14 cellular contexts compared by ENCODE assay signal in genomic region chr3:124599779-124600693, GRCh38.
DNase-seq lines count a peak whose midpoint lies in the region; ATAC-seq and TF ChIP-seq lines count a peak whose summit lies in the region.
"Had no signal": no experiment of that assay in that cellular context is flagged by ENCODE, and none has a peak within 500 bp of the region (broad histone marks: within the 10 kb centered on the region; RNA-seq: fewer than 3 reads in every experiment).

No MANE protein-coding gene starts in this region.

- H3K4me1 ChIP-seq in smooth muscle cell (ENCODE audit: low read depth): no peaks in the 10 kb centered on the region

- H3K9me3 ChIP-seq in smooth muscle cell (replicated peaks; ENCODE audit: low read depth): no peaks in the 10 kb centered on the region

- no peaks in the 10 kb centered on the region for H3K9me3 Mint-ChIP-seq in HFFc6
- H3K9me3 Mint-ChIP-seq: CD4-positive, CD25-positive, alpha-beta regulatory T cell; natural killer cell treated with Interleukin-12 subunit alpha and Interleukin-12 subunit beta and Interleukin-15 and Interleukin-18, amount 100 ng/mL, for 72 hours had no signal

- no peak overlapping the region for H3K4me3 Mint-ChIP-seq in HFFc6
- H3K4me3 Mint-ChIP-seq: CD4-positive, CD25-positive, alpha-beta regulatory T cell; natural killer cell treated with Interleukin-12 subunit alpha and Interleukin-12 subunit beta and Interleukin-15 and Interleukin-18, amount 100 ng/mL, for 72 hours had no signal

- H3K9ac ChIP-seq in smooth muscle cell (ENCODE audit: low read depth): no peak overlapping the region

- peaks cover 3% of the 10 kb centered on the region for H4K20me1 ChIP-seq in smooth muscle cell (ENCODE audit: low read depth)

- no peaks in the 10 kb centered on the region for H3K36me3 ChIP-seq in smooth muscle cell (ENCODE audit: low read depth)

- H3K4me3 ChIP-seq in smooth muscle cell: no peak overlapping the region

- peak; percentile 13 for DNase-seq in HFFc6
- DNase-seq in RKO (ENCODE audit: low spot score): peak; percentile 61
- peak; percentile 79 for DNase-seq in myocyte (ENCODE audit: low read depth)
- no peak for DNase-seq in HUDEP-2 (lab: John Stamatoyannopoulos, UW; ENCODE audit: unreplicated experiment in 76 of 76)
- DNase-seq in NCI-H2029 treated with DMSO at 0.1 percent for 48 hours (lab: John Stamatoyannopoulos, UW): no peak
- no peak for DNase-seq in erythroblast (lab: John Stamatoyannopoulos, UW)
- no peak for DNase-seq in smooth muscle cell (lab: John Stamatoyannopoulos, UW; ENCODE audit: unreplicated experiment)
- DNase-seq: activated CD8-positive, alpha-beta memory T cell treated with anti-CD3 and anti-CD28 coated beads for 24 hours; CD4-positive, CD25-positive, alpha-beta regulatory T cell; effector CD8-positive, alpha-beta T cell; NCI-H774; T-helper 2 cell had no signal

- H3K27me3 ChIP-seq in smooth muscle cell (ENCODE audit: low read depth): no peaks in the 10 kb centered on the region

- H3F3A ChIP-seq in smooth muscle cell (ENCODE audit: low read depth): no peaks in the 10 kb centered on the region

- no peak overlapping the region for H3K4me2 ChIP-seq in smooth muscle cell

- peaks cover 45% of the 10 kb centered on the region for H3K79me2 ChIP-seq in smooth muscle cell (ENCODE audit: low read depth)

- H3K27ac ChIP-seq in smooth muscle cell (ENCODE audit: low read depth): no peak overlapping the region

- H3K27me3 Mint-ChIP-seq in HFFc6 (ENCODE audit: insufficient read depth): peaks cover 34% of the 10 kb centered on the region

- TF ChIP-seq CTCF in HFFc6 (IDR thresholded peaks at IDR 0.05) (no peak), smooth muscle cell (IDR thresholded peaks at IDR 0.05; ENCODE audit: borderline replicate concordance, insufficient read depth, poor library complexity, severe bottlenecking) (no peak)

- no peak overlapping the region for H2AFZ ChIP-seq in smooth muscle cell (ENCODE audit: low read depth)

- no peaks in the 10 kb centered on the region for H3K36me3 Mint-ChIP-seq in HFFc6 (ENCODE audit: low read depth)
- H3K36me3 Mint-ChIP-seq: CD4-positive, CD25-positive, alpha-beta regulatory T cell; natural killer cell treated with Interleukin-12 subunit alpha and Interleukin-12 subunit beta and Interleukin-15 and Interleukin-18, amount 100 ng/mL, for 72 hours had no signal

- peaks cover 10% of the 10 kb centered on the region for H3K4me1 Mint-ChIP-seq in HFFc6 (ENCODE audit: low read depth)

- no peak for TF ChIP-seq POLR2A in erythroblast (IDR thresholded peaks at IDR 0.05; ENCODE audit: low read length)

- no peak overlapping the region for H3K27ac Mint-ChIP-seq in HFFc6
- H3K27ac Mint-ChIP-seq: CD4-positive, CD25-positive, alpha-beta regulatory T cell; natural killer cell treated with Interleukin-12 subunit alpha and Interleukin-12 subunit beta and Interleukin-15 and Interleukin-18, amount 100 ng/mL, for 72 hours had no signal

- ATAC-seq in esophagus mucosa: peak; percentile 71
- ATAC-seq: natural killer cell treated with Interleukin-12 subunit alpha and Interleukin-12 subunit beta and Interleukin-15 and Interleukin-18, amount 100 ng/mL, for 72 hours had no signal

- WGBS in smooth muscle cell (ENCODE audit: low lambda C conversion rate): 70% methylated on average over 4 of the region's 4 CpGs

Comparison
In these comparisons a context has a peak if more than half of its experiments do, and no peak if none do; other contexts are left out.
1. DNase-seq: peak in HFFc6 (single experiment), RKO (single experiment) and myocyte (single experiment); none in HUDEP-2 (0 of 76), NCI-H2029 treated with DMSO at 0.1 percent for 48 hours (single experiment), erythroblast (0 of 2) and smooth muscle cell (single experiment).